Comparison of ENCODE assay signal across 2 cellular contexts in genomic region chr17:7327501-7327900, GRCh38.
TF ChIP-seq lines count a peak whose summit lies in the region.

No MANE protein-coding gene starts in this region.

TF ChIP-seq in HepG2, 621 proteins besides CTCF, POLR2A, EP300 and RAD21:
- TF ChIP-seq ZMYM2 (CRISPR knock-in tag; IDR thresholded peaks at IDR 0.05), result no peak
- no peak for TF ChIP-seq NR2F6 (IDR thresholded peaks at IDR 0.05)
- no peak for TF ChIP-seq NR2F6 (CRISPR knock-in tag; IDR thresholded peaks at IDR 0.05)

TF ChIP-seq in WTC11, 78 proteins besides CTCF, POLR2A, EP300 and RAD21:
- TF ChIP-seq KAT7 (CRISPR knock-in tag; IDR thresholded peaks at IDR 0.05; ENCODE audit: borderline replicate concordance) (no peak), ZNF263 (CRISPR knock-in tag; IDR thresholded peaks at IDR 0.05; ENCODE audit: low read depth) (no peak), ZNF512 (CRISPR knock-in tag; IDR thresholded peaks at IDR 0.05; ENCODE audit: borderline replicate concordance) (no peak), ZNF281 (CRISPR knock-in tag; IDR thresholded peaks at IDR 0.05) (no peak), ETV6 (CRISPR knock-in tag; IDR thresholded peaks at IDR 0.05) (no peak), E2F4 (CRISPR knock-in tag; IDR thresholded peaks at IDR 0.05; ENCODE audit: borderline replicate concordance, low read depth) (no peak), AR (CRISPR knock-in tag; IDR thresholded peaks at IDR 0.05) (no peak), ZNF671 (CRISPR knock-in tag; IDR thresholded peaks at IDR 0.05) (no peak), GABPB1 (CRISPR knock-in tag; IDR thresholded peaks at IDR 0.05) (no peak), EMX1 (CRISPR knock-in tag; IDR thresholded peaks at IDR 0.05) (no peak), TEAD1 (CRISPR knock-in tag; IDR thresholded peaks at IDR 0.05) (no peak), FOXP4 (CRISPR knock-in tag; IDR thresholded peaks at IDR 0.05) (no peak), SP1 (CRISPR knock-in tag; conservative IDR thresholded peaks at IDR 0.05) (no peak), ATF3 (CRISPR knock-in tag; conservative IDR thresholded peaks at IDR 0.05) (no peak), MLX (CRISPR knock-in tag; IDR thresholded peaks at IDR 0.05) (no peak), MXD4 (CRISPR knock-in tag; IDR thresholded peaks at IDR 0.05; ENCODE audit: borderline replicate concordance) (no peak), ZNF219 (CRISPR knock-in tag; IDR thresholded peaks at IDR 0.05; ENCODE audit: borderline replicate concordance) (no peak), GTF2I (CRISPR knock-in tag; conservative IDR thresholded peaks at IDR 0.05) (no peak), ARID4B (CRISPR knock-in tag; IDR thresholded peaks at IDR 0.05; ENCODE audit: borderline replicate concordance) (no peak)
TF ChIP-seq in WTC11: peak in this region for 0.
